In genomic region chr5:66171349-66172344, GRCh38 we compare ENCODE assay signal across 8 cellular contexts. TPM values are rescaled to one million over a fixed set of nuclear protein-coding genes. Genes with fewer than 3 reads are reported as not detected.
DNase-seq lines count a peak whose midpoint lies in the region; ATAC-seq, FAIRE-seq and TF ChIP-seq lines count a peak whose summit lies in the region.

No MANE protein-coding gene starts in this region.

- H3K36me3 ChIP-seq in RWPE2 (ENCODE audit: low read depth): peaks cover 99% of the 10 kb centered on the region
- peaks cover 45% of the 10 kb centered on the region for H3K36me3 ChIP-seq in astrocyte (ENCODE audit: insufficient read depth, low read length)

- H3K27me3 Mint-ChIP-seq in astrocyte (ENCODE audit: low read depth, unreplicated experiment): no peaks in the 10 kb centered on the region

- no peaks in the 10 kb centered on the region for H3K9me3 ChIP-seq in RWPE2 (ENCODE audit: severe bottlenecking)
- H3K9me3 ChIP-seq in astrocyte (ENCODE audit: insufficient read depth, low read depth, low read length): no peaks in the 10 kb centered on the region

- H4K20me1 ChIP-seq in astrocyte (ENCODE audit: insufficient read depth, low read length): peaks cover 29% of the 10 kb centered on the region

- no peaks in the 10 kb centered on the region for H3K36me3 Mint-ChIP-seq in astrocyte (ENCODE audit: low read depth, unreplicated experiment)

- H3K4me3 Mint-ChIP-seq in astrocyte (ENCODE audit: unreplicated experiment): no peak overlapping the region

- no peak overlapping the region for H2AFZ ChIP-seq in astrocyte (ENCODE audit: low read depth, low read length)

- peaks cover 24% of the 10 kb centered on the region for H3K79me2 ChIP-seq in astrocyte (ENCODE audit: insufficient read depth, low read length)

- peak overlapping the region; percentile 53 for H3K27ac Mint-ChIP-seq in astrocyte (ENCODE audit: unreplicated experiment)

- peak; percentile 72 for FAIRE-seq in GM18507 (lab: Jason Lieb, UNC)
- no peak for FAIRE-seq in astrocyte (lab: Jason Lieb, UNC)

- H3K27ac ChIP-seq in RWPE2 (ENCODE audit: poor library complexity, severe bottlenecking) (no peak overlapping the region), astrocyte (ENCODE audit: low read depth, low read length) (no peak overlapping the region)

- no peaks in the 10 kb centered on the region for H3K9me3 Mint-ChIP-seq in astrocyte (ENCODE audit: unreplicated experiment)

- H3K27me3 ChIP-seq in RWPE2 (ENCODE audit: insufficient read depth, poor library complexity, severe bottlenecking) (no peaks in the 10 kb centered on the region), astrocyte (ENCODE audit: insufficient read depth, low read length) (no peaks in the 10 kb centered on the region)

- H3K9ac ChIP-seq in astrocyte (ENCODE audit: low read length): no peak overlapping the region

- no peaks in the 10 kb centered on the region for H3K4me1 Mint-ChIP-seq in astrocyte (ENCODE audit: low read depth, unreplicated experiment)

- H3K4me2 ChIP-seq in astrocyte (ENCODE audit: low read length): no peak overlapping the region

- H3K4me1 ChIP-seq in RWPE2 (ENCODE audit: insufficient read depth, poor library complexity, severe bottlenecking): no peaks in the 10 kb centered on the region
- H3K4me1 ChIP-seq in astrocyte (ENCODE audit: insufficient read depth, low read length): no peaks in the 10 kb centered on the region

- TF ChIP-seq CTCF in RWPE2 (IDR thresholded peaks at IDR 0.05; ENCODE audit: poor library complexity, severe bottlenecking): peak; percentile 94
- TF ChIP-seq CTCF in astrocyte (IDR thresholded peaks at IDR 0.05; ENCODE audit: insufficient read depth, low read depth, low read length): peak; percentile 69

- DNase-seq in AG20443 (ENCODE audit: low spot score) (peak; percentile 43), GM18507 (ENCODE audit: extremely low spot score, insufficient read length, low read depth) (peak; percentile 8), RWPE2 (ENCODE audit: low spot score) (no peak), astrocyte (ENCODE audit: low read depth) (peak; percentile 46), iPS-NIHi11 (ENCODE audit: low spot score) (peak; percentile 16), HK-2 (ENCODE audit: unreplicated experiment) (no peak)
- peak; percentile 54 for DNase-seq in stimulated activated CD4-positive, alpha-beta T cell treated with anti-CD3 and anti-CD28 coated beads, Interleukin-4, amount 100 ng/mL, for 24 hours

- no peak overlapping the region for H3K4me3 ChIP-seq in RWPE2 (ENCODE audit: severe bottlenecking)
- H3K4me3 ChIP-seq in astrocyte (ENCODE audit: insufficient read depth, low read depth, low read length): no peak overlapping the region

- ATAC-seq in HG03175 (IDR thresholded peaks at IDR 0.05; ENCODE audit: unreplicated experiment) (peak; percentile 89), RWPE2 (ENCODE audit: low read depth) (peak; percentile 72; the same call in 2 of the 3 replicates)

RNA-seq across cellular contexts. Expression of gene SREK1, which starts 27.5 kb away (rescaled TPM):
- 58.4 and 66.1 TPM in 2 replicates for total RNA-seq in astrocyte

Comparison
In these comparisons a context has a peak if more than half of its experiments do, and no peak if none do; other contexts are left out.
1. DNase-seq: peak in AG20443 (single experiment), GM18507 (single experiment), astrocyte (single experiment), iPS-NIHi11 (single experiment) and stimulated activated CD4-positive, alpha-beta T cell treated with anti-CD3 and anti-CD28 coated beads, Interleukin-4, amount 100 ng/mL, for 24 hours (single experiment); none in RWPE2 (single experiment) and HK-2 (single experiment).